1 cellular context compared by ENCODE assay signal in the genomic region with DNA sequence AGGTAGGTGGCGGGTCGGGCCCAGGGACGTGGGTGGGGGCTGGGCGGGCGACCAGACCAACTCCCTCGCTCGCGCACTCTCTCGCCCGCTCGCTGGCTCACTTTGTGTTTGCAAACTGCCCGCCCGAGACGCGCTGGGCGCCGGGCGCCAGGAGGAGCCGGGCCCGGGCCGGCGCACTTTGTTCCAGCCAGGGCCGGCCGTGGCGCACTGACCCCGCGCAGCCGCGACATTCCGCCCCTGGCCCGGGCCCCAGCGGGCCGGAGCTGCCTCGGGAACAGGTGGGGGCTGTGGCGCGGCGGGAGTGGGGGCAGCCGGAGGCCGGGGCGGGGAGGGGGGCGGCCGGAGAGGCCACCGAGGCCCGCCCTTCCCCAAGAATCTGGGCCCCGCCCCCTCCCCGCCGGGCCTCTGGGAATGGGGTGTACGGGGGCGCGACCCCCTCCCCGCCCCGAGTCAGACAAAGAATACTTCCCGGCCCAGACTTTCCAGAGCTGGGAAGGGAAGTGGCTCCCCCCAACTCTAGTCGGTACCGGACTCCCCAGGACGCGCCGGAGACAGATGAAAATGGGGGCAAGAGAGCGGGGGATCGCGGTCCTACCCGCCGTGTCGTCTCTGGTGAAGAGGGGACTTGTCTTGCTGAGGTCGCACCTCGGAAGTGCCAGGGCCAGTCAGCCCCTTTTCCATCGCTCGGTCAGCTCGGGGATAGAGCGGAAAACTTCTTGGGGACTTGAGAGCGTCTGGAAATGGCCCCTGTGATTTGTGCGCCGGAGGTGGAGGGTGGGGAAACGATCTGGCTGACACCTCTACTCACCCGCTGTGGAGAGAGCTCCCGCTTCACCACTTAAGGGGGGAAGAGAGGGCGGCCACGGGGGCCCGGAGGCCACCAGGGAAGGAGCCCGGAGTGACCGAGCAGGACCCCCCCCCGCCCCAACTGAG.
TF ChIP-seq lines count a peak whose summit lies in the region.

No MANE protein-coding gene starts in this region.

TF ChIP-seq in HEK293, 187 proteins besides CTCF, POLR2A, EP300 and RAD21 (continued from another document):
- TF ChIP-seq, protein P1, sequence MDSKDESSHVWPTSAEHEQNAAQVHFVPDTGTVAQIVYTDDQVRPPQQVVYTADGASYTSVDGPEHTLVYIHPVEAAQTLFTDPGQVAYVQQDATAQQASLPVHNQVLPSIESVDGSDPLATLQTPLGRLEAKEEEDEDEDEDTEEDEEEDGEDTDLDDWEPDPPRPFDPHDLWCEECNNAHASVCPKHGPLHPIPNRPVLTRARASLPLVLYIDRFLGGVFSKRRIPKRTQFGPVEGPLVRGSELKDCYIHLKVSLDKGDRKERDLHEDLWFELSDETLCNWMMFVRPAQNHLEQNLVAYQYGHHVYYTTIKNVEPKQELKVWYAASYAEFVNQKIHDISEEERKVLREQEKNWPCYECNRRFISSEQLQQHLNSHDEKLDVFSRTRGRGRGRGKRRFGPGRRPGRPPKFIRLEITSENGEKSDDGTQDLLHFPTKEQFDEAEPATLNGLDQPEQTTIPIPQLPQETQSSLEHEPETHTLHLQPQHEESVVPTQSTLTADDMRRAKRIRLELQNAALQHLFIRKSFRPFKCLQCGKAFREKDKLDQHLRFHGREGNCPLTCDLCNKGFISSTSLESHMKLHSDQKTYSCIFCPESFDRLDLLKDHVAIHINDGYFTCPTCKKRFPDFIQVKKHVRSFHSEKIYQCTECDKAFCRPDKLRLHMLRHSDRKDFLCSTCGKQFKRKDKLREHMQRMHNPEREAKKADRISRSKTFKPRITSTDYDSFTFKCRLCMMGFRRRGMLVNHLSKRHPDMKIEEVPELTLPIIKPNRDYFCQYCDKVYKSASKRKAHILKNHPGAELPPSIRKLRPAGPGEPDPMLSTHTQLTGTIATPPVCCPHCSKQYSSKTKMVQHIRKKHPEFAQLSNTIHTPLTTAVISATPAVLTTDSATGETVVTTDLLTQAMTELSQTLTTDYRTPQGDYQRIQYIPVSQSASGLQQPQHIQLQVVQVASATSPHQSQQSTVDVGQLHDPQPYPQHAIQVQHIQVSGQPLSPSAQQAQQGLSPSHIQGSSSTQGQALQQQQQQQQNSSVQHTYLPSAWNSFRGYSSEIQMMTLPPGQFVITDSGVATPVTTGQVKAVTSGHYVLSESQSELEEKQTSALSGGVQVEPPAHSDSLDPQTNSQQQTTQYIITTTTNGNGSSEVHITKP (tag by site-specific recombination; IDR thresholded peaks at IDR 0.05): peak; percentile 66
- TF ChIP-seq GLIS2 (tag by site-specific recombination; IDR thresholded peaks at IDR 0.05) (peak; percentile 44; the same call in 1 of the 2 replicates), ZNF391 (tag by site-specific recombination; IDR thresholded peaks at IDR 0.05; ENCODE audit: borderline replicate concordance, low read depth) (no peak), KLF9 (tag by site-specific recombination; IDR thresholded peaks at IDR 0.05; ENCODE audit: low read depth) (peak; percentile 56; the same call in 1 of the 2 replicates), ZEB2 (tag by site-specific recombination; IDR thresholded peaks at IDR 0.05) (peak; percentile 27; the same call in 1 of the 2 replicates), ZIC2 (tag by site-specific recombination; IDR thresholded peaks at IDR 0.05) (peak; percentile 44; the same call in 1 of the 2 replicates), ZBTB8A (tag by site-specific recombination; IDR thresholded peaks at IDR 0.05) (peak; percentile 25; the same call in 1 of the 2 replicates), ZNF398 (tag by site-specific recombination; IDR thresholded peaks at IDR 0.05) (peak; percentile 49), ZNF449 (tag by site-specific recombination; IDR thresholded peaks at IDR 0.05) (no peak), ZNF112 (tag by site-specific recombination; IDR thresholded peaks at IDR 0.05) (no peak), ZBTB48 (tag by site-specific recombination; IDR thresholded peaks at IDR 0.05) (0 out of 2 replicates have a peak, but pooled peaks have one; percentile 55), SP2 (tag by site-specific recombination; IDR thresholded peaks at IDR 0.05) (peak; percentile 36), ZNF202 (tag by site-specific recombination; IDR thresholded peaks at IDR 0.05; ENCODE audit: borderline replicate concordance) (no peak), ZBTB26 (tag by site-specific recombination; optimal IDR thresholded peaks at IDR 0.05) (peak; percentile 30)
- TF ChIP-seq, protein P2, sequence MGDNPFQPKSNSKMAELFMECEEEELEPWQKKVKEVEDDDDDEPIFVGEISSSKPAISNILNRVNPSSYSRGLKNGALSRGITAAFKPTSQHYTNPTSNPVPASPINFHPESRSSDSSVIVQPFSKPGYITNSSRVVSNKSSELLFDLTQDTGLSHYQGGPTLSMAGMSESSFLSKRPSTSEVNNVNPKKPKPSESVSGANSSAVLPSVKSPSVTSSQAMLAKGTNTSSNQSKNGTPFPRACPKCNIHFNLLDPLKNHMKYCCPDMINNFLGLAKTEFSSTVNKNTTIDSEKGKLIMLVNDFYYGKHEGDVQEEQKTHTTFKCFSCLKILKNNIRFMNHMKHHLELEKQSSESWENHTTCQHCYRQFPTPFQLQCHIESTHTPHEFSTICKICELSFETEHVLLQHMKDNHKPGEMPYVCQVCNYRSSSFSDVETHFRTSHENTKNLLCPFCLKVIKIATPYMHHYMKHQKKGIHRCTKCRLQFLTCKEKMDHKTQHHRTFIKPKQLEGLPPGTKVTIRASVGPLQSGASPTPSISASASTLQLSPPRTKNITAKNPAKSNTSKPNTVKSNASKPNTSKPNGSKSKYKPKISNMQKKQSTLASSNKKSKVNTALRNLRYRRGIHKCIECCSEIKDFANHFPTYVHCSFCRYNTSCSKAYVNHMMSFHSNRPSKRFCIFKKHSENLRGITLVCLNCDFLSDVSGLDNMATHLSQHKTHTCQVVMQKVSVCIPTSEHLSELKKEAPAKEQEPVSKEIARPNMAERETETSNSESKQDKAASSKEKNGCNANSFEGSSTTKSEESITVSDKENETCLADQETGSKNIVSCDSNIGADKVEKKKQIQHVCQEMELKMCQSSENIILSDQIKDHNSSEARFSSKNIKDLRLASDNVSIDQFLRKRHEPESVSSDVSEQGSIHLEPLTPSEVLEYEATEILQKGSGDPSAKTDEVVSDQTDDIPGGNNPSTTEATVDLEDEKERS (tag by site-specific recombination; IDR thresholded peaks at IDR 0.05): no peak
